1 cellular context compared by ENCODE assay signal in the genomic region with DNA sequence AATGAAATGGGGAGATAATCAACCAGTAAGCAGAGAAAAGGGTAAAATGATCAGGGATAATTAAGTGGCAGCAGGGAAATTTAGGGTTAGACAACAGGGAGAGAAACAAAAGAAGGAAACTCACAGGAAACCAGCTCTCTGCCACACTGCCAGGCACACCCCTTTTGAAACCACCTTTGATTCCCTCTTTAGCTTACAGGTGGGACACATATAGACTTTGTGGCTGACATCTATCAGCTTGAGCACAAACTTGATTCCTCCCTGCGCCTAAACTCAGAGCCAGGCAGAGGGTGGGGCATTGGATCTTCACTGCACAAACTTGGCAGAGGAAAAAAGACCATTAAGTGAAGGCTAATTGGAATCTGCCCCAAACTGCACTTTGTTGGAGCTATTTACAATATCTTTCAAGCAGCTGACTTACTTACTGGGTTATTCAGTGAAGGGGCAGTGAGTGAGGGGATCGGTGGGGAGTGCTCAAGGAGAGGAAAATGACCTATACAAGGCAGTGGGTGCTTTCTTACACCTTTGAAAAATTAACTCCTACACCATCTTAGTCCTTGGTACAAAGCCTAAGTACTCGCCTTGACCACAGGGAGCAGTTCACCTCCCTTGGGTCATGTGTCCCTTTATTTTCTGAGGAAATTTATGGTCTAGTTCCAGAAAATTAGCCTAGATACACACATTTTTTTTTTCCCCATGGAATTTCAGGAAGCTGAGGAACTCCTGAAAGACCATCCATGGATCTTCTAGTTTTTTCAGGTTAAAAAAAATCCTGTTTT.
TF ChIP-seq lines count a peak whose summit lies in the region.

No MANE protein-coding gene starts in this region.

TF ChIP-seq in H1, 55 proteins besides CTCF, POLR2A, EP300 and RAD21:
- TF ChIP-seq TAF7 (optimal IDR thresholded peaks at IDR 0.05; ENCODE audit: borderline replicate concordance, low read depth, low read length) (no peak), SP1 (IDR thresholded peaks at IDR 0.05; ENCODE audit: low read depth, low read length) (no peak), PHF8 (conservative IDR thresholded peaks at IDR 0.05; ENCODE audit: low read depth, low read length) (no peak), CBX5 (IDR thresholded peaks at IDR 0.05; ENCODE audit: low read depth, low read length) (no peak)
